Comparison of ENCODE assay signal across 11 cellular contexts in genomic region chr16:19382887-19383816, GRCh38. TPM values are rescaled to one million over a fixed set of nuclear protein-coding genes. Genes with fewer than 3 reads are reported as not detected.
DNase-seq lines count a peak whose midpoint lies in the region; ATAC-seq and TF ChIP-seq lines count a peak whose summit lies in the region.
"Had no signal": no experiment of that assay in that cellular context is flagged by ENCODE, and none has a peak within 500 bp of the region (broad histone marks: within the 10 kb centered on the region; RNA-seq: fewer than 3 reads in every experiment).

No MANE protein-coding gene starts in this region.

- no peak for ATAC-seq in CD8-positive, alpha-beta T cell
- no peak for ATAC-seq in GM19351 (IDR thresholded peaks at IDR 0.05; ENCODE audit: unreplicated experiment)

- H3K9ac ChIP-seq in BLaER1, result no peak overlapping the region

- H3K4me3 ChIP-seq in BLaER1 (no peak overlapping the region), vagina (no peak overlapping the region)
- no peak overlapping the region for H3K4me3 ChIP-seq in CD8-positive, alpha-beta T cell (ENCODE audit: low read depth, low read length)
- H3K4me3 ChIP-seq: prostate gland had no signal

- H3K9me3 ChIP-seq in BLaER1, result 0 out of 2 replicates have a peak, but pooled peaks cover 5% of the 10 kb centered on the region
- H3K9me3 ChIP-seq in CD8-positive, alpha-beta T cell (ENCODE audit: low read length), result no peaks in the 10 kb centered on the region
- H3K9me3 ChIP-seq in vagina, result no peaks in the 10 kb centered on the region
- H3K9me3 ChIP-seq: prostate gland had no signal

- no peaks in the 10 kb centered on the region; the same call in 1 of the 2 replicates for H4K20me1 ChIP-seq in BLaER1

- peak overlapping the region; percentile 55 for H3K4me2 ChIP-seq in BLaER1

- CTCF ChIA-PET in HEK293T (lab: Yijun Ruan, JAX), result interaction anchor here (0.5 kb wide), 1 partner anchor 17 kb away, joined by 3 read pairs; no protein-coding TSS in a partner anchor
- CTCF ChIA-PET in CD8-positive, alpha-beta T cell (lab: Charles Lee), result interaction anchor here (0.8 kb wide), 1 partner anchor 16 kb away, joined by 4 read pairs; no protein-coding TSS in a partner anchor

- no peaks in the 10 kb centered on the region for H3K9me3 Mint-ChIP-seq in CD8-positive, alpha-beta T cell

- DNase-seq in HEK293T (ENCODE audit: extremely low spot score) (peak; percentile 36), NCI-H748 (lab: John Stamatoyannopoulos, UW; ENCODE audit: unreplicated experiment) (peak; percentile 62), iPS-NIHi11 (ENCODE audit: low spot score) (peak; percentile 13), vagina (ENCODE audit: extremely low spot score in 2 of 2) (no peak), dedifferentiated amniotic fluid mesenchymal stem cell (ENCODE audit: extremely low spot score) (no peak)
- no peak for DNase-seq in CD8-positive, alpha-beta T cell
- DNase-seq: CD4-positive, alpha-beta memory T cell had no signal

- H3K4me1 ChIP-seq in BLaER1, result peaks cover 44% of the 10 kb centered on the region
- no peaks in the 10 kb centered on the region for H3K4me1 ChIP-seq in CD8-positive, alpha-beta T cell (ENCODE audit: insufficient read depth, low read length)
- H3K4me1 ChIP-seq in vagina, result no peaks in the 10 kb centered on the region

- H3K36me3 Mint-ChIP-seq in CD8-positive, alpha-beta T cell, result no peaks in the 10 kb centered on the region
- H3K36me3 Mint-ChIP-seq: CD4-positive, alpha-beta memory T cell had no signal

- peaks cover 6% of the 10 kb centered on the region for H3K27me3 Mint-ChIP-seq in CD8-positive, alpha-beta T cell (ENCODE audit: low read depth)

- POLR2A ChIA-PET in HEK293T (lab: Yijun Ruan, JAX), result no interaction called here
- POLR2A ChIA-PET in CD8-positive, alpha-beta T cell (lab: Charles Lee), result no interaction called here

- no peak overlapping the region for H3K27ac ChIP-seq in BLaER1
- H3K27ac ChIP-seq in CD8-positive, alpha-beta T cell (ENCODE audit: low read depth, low read length), result no peak overlapping the region
- H3K27ac ChIP-seq in vagina, result no peak overlapping the region

- no peak for TF ChIP-seq CTCF in CD8-positive, alpha-beta T cell (IDR thresholded peaks at IDR 0.05)
- no peak for TF ChIP-seq CTCF in vagina (IDR thresholded peaks at IDR 0.05)

- H3K36me3 ChIP-seq in BLaER1 (no peaks in the 10 kb centered on the region), vagina (no peaks in the 10 kb centered on the region)
- no peaks in the 10 kb centered on the region for H3K36me3 ChIP-seq in CD8-positive, alpha-beta T cell (ENCODE audit: insufficient read depth, low read length)
- H3K36me3 ChIP-seq: prostate gland had no signal

- no peak for TF ChIP-seq POLR2A in vagina (IDR thresholded peaks at IDR 0.05)

- H3K4me1 Mint-ChIP-seq in CD8-positive, alpha-beta T cell (ENCODE audit: low read depth), result no peaks in the 10 kb centered on the region

- H3K27ac Mint-ChIP-seq in CD8-positive, alpha-beta T cell, result no peak overlapping the region

- H3K27me3 ChIP-seq in BLaER1 (0 out of 2 replicates have a peak, but pooled peaks cover 5% of the 10 kb centered on the region), vagina (no peaks in the 10 kb centered on the region)
- no peaks in the 10 kb centered on the region for H3K27me3 ChIP-seq in CD8-positive, alpha-beta T cell (ENCODE audit: insufficient read depth, low read length)

- H3K4me3 Mint-ChIP-seq in CD8-positive, alpha-beta T cell, result no peak overlapping the region

- intact Hi-C loops in CD8-positive, alpha-beta T cell (cut with DNase I, micrococcal nuclease), result no loop called here
- intact Hi-C loops in vagina (cut with DNase I), result no loop called here

TF ChIP-seq in HEK293T, 16 proteins besides CTCF, POLR2A, EP300 and RAD21:
- TF ChIP-seq FOXK2 (IDR thresholded peaks at IDR 0.05) (no peak), ZNF384 (IDR thresholded peaks at IDR 0.05) (no peak)

RNA-seq across cellular contexts. Expression of gene TMC5, which starts 34.5 kb away (rescaled TPM):
- total RNA-seq in CD8-positive, alpha-beta T cell, result not detected
- total RNA-seq in vagina, result not detected
- total RNA-seq: CD4-positive, alpha-beta memory T cell; fibroblast of villous mesenchyme had no signal

Comparison
In these comparisons a context has a peak if more than half of its experiments do, and no peak if none do; other contexts are left out.
1. DNase-seq: peak in HEK293T (single experiment), NCI-H748 (single experiment) and iPS-NIHi11 (single experiment); none in CD8-positive, alpha-beta T cell (0 of 7), vagina (0 of 2) and dedifferentiated amniotic fluid mesenchymal stem cell (single experiment).